14 cellular contexts compared by ENCODE assay signal in genomic region chr10:78514459-78514858, GRCh38.
"Had no signal": no experiment of that assay in that cellular context is flagged by ENCODE, and none has a peak within 500 bp of the region (broad histone marks: within the 10 kb centered on the region; RNA-seq: fewer than 3 reads in every experiment).

No MANE protein-coding gene starts in this region.

- H3K4me3 ChIP-seq: heart left ventricle, pancreas, transverse colon had no signal

- DNase-seq: activated CD4-positive, alpha-beta T cell treated with anti-CD3 and anti-CD28 coated beads, Interleukin-2, amount 50 U/mL, for 4 hours; activated gamma-delta T cell treated with Interleukin-2 at 50 U/mL for 16 hours; activated T-cell treated with anti-CD3 and anti-CD28 coated beads for 4 hours; brain microvascular endothelial cell; central memory CD4-positive, alpha-beta T cell; kidney; pancreas; stimulated activated naive B cell treated with anti-CD40 and anti-IgM and Interleukin-4, amounts not matched to agents 10 μg/mL and 1 μg/mL and 100 μg/mL, for 72 hours; transverse colon had no signal

- H3K9me3 Mint-ChIP-seq: activated T-helper 1 cell treated with anti-CD3 and anti-CD28 coated beads, Interleukin-12 subunit alpha, Interleukin-12 subunit beta, Interleukin-2, Interleukin-4 antibody, amounts not matched to agents 30 ng/mL and 10 ng/mL and 1 ng/mL, durations not matched to agents 14 hours and 24 hours and 36 hours; memory B cell; stimulated activated naive B cell treated with anti-CD40 and anti-IgM and Interleukin-4, amounts not matched to agents 10 μg/mL and 1 μg/mL and 100 μg/mL, for 72 hours; T-helper 2 cell treated with Interferon-gamma antibody and Interleukin-4, amounts not matched to agents 5 μg/mL and 100 μg/mL, for 36 hours had no signal

- H3K27ac Mint-ChIP-seq: activated T-helper 1 cell treated with anti-CD3 and anti-CD28 coated beads, Interleukin-12 subunit alpha, Interleukin-12 subunit beta, Interleukin-2, Interleukin-4 antibody, amounts not matched to agents 30 ng/mL and 10 ng/mL and 1 ng/mL, durations not matched to agents 14 hours and 24 hours and 36 hours; memory B cell; stimulated activated naive B cell treated with anti-CD40 and anti-IgM and Interleukin-4, amounts not matched to agents 10 μg/mL and 1 μg/mL and 100 μg/mL, for 72 hours; T-helper 2 cell treated with Interferon-gamma antibody and Interleukin-4, amounts not matched to agents 5 μg/mL and 100 μg/mL, for 36 hours had no signal

- H3K4me1 Mint-ChIP-seq: memory B cell; stimulated activated naive B cell treated with anti-CD40 and anti-IgM and Interleukin-4, amounts not matched to agents 10 μg/mL and 1 μg/mL and 100 μg/mL, for 72 hours had no signal

- H3K4me2 ChIP-seq: SK-N-SH had no signal

- H3K36me3 ChIP-seq: brain microvascular endothelial cell, heart left ventricle, pancreas, transverse colon had no signal

- ATAC-seq: stimulated activated naive B cell treated with anti-CD40 and anti-IgM and Interleukin-4, amounts not matched to agents 10 μg/mL and 1 μg/mL and 100 μg/mL, for 72 hours had no signal

- H3K9me3 ChIP-seq: heart left ventricle, pancreas, SK-N-SH, transverse colon had no signal

- H3K36me3 Mint-ChIP-seq: memory B cell; stimulated activated naive B cell treated with anti-CD40 and anti-IgM and Interleukin-4, amounts not matched to agents 10 μg/mL and 1 μg/mL and 100 μg/mL, for 72 hours had no signal

- H3K4me3 Mint-ChIP-seq: activated T-helper 1 cell treated with anti-CD3 and anti-CD28 coated beads, Interleukin-12 subunit alpha, Interleukin-12 subunit beta, Interleukin-2, Interleukin-4 antibody, amounts not matched to agents 30 ng/mL and 10 ng/mL and 1 ng/mL, durations not matched to agents 14 hours and 24 hours and 36 hours; memory B cell; stimulated activated naive B cell treated with anti-CD40 and anti-IgM and Interleukin-4, amounts not matched to agents 10 μg/mL and 1 μg/mL and 100 μg/mL, for 72 hours; T-helper 2 cell treated with Interferon-gamma antibody and Interleukin-4, amounts not matched to agents 5 μg/mL and 100 μg/mL, for 36 hours had no signal

- H3K4me1 ChIP-seq: pancreas had no signal

- H3K9ac ChIP-seq: SK-N-SH had no signal

- H3K27me3 ChIP-seq: heart left ventricle, pancreas, transverse colon had no signal

- H3K27ac ChIP-seq: brain microvascular endothelial cell, pancreas had no signal
